In the genomic region with DNA sequence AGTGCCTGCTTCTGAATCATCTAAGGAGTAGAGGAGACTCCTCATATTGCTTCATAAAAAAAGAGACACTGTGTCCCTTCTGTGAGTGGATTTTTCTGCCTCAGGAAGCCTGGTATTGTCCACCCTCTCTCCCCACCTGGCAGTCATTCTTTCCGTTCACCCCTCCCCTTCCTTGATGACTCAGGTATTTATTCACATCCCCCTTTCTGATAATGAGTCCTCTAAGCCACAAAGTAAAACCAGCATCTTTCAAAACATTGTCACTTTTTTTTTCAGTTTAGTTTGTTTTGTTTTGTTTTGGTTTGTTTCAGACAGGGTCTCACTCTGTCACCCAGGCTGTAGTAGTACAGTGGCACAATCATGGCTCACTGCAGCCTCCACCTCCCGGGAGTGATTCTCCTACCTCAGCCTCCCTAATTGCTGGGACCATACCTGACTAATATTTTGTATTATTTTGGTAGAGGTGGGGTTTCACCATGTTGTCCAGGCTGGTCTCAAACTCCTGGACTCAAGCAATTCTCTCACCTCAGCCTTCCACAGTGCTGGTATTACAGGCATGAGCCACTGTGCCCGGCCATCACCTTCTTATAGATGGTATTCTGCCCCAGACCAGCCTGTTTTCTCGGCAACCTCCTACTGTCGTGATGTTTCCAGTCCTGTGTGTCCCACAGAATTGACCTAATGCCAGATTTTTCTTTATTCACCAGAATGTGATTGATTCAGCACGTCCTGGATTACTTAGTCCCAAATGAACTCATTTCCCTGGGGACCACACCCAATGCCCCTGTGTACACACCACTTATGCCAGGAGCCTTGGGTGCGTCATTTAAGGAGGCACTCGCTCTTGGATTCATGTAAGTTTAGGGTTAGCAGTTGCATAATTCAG, we compare ENCODE assay signal across 8 cellular contexts.
DNase-seq lines count a peak whose midpoint lies in the region; ATAC-seq and TF ChIP-seq lines count a peak whose summit lies in the region.

No MANE protein-coding gene starts in this region.

- DNase-seq in Daoy (ENCODE audit: low read depth) (peak; percentile 75), iris pigment epithelial cell (ENCODE audit: low read depth) (peak; percentile 44), NCI-H524 (lab: John Stamatoyannopoulos, UW) (no peak), T-helper 9 cell (no peak)

- H3K27ac ChIP-seq in VCaP = peak overlapping the region; percentile 65

- TF ChIP-seq CTCF in VCaP (conservative IDR thresholded peaks at IDR 0.05) = no peak

- peak; percentile 96 for ATAC-seq in GM19463 (IDR thresholded peaks at IDR 0.05; ENCODE audit: unreplicated experiment)
- ATAC-seq in HG03378 (IDR thresholded peaks at IDR 0.05; ENCODE audit: unreplicated experiment) = peak; percentile 83
- no peak for ATAC-seq in GM19324 (IDR thresholded peaks at IDR 0.05; ENCODE audit: low FRiP score, unreplicated experiment)

Comparison
In these comparisons a context has a peak if more than half of its experiments do, and no peak if none do; other contexts are left out.
1. DNase-seq: peak in Daoy (single experiment) and iris pigment epithelial cell (single experiment); none in NCI-H524 (0 of 2) and T-helper 9 cell (single experiment).